13 cellular contexts compared by ENCODE assay signal in the genomic region with DNA sequence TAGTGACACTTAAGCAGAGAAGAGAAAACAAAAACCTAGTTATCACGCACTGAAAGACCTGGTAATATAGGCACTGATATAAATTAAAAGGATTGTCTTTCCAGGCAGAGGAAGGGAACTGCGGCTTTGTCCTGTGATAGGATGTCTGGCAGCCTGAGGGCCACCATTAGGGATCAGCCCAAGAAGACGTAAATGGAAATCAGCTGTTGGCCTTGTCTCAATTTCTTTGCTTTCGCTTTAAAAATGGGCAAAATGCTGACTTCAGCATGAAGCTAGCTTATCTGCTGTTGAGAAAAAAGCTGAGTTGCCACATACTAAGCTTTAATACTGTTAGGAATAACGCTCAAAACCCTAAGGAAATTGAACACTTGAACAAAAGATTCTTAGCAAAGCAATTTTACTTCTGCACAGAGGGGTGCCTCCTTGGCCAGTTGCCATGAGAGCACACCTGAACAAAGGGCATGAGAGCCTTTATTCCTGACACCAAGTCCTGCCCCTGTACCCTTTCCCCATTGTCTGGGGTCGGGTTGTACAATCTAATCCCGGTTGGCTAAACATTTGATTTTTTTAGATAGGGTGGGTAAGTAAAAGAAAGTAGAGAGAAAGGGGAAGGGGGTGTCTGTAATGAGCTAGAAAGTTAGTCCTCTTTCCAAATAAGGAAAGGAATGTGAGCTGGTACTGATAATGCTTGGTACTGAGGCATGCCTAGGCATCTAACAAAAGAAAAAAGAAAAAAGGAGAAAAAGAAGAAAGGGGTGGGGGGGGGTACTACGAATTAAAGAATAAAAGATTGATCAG.
DNase-seq lines count a peak whose midpoint lies in the region; TF ChIP-seq lines count a peak whose summit lies in the region.
"Had no signal": no experiment of that assay in that cellular context is flagged by ENCODE, and none has a peak within 500 bp of the region (broad histone marks: within the 10 kb centered on the region; RNA-seq: fewer than 3 reads in every experiment).

No MANE protein-coding gene starts in this region.

- H3K4me3 ChIP-seq in fibroblast of pulmonary artery (replicated peaks; ENCODE audit: low read depth, low read length) (peak overlapping the region; percentile 18), PC-9 (no peak overlapping the region)

- BruUV-seq in PC-9 (replicated peaks; lab: Mats Ljungman, UMichigan), result no TSS peak

- no peaks in the 10 kb centered on the region for H3K4me1 ChIP-seq in PC-9 (replicated peaks; ENCODE audit: insufficient read depth)

- CTCF ChIA-PET in PC-9 (lab: Charles Lee), result no interaction called here

- H3K9me2 ChIP-seq in PC-9 (ENCODE audit: insufficient read depth), result no peaks in the 10 kb centered on the region

- H3K27me3 ChIP-seq in PC-9 (ENCODE audit: insufficient read depth, low read depth), result no peaks in the 10 kb centered on the region

- no peaks in the 10 kb centered on the region for H3K79me2 ChIP-seq in PC-9 (ENCODE audit: low read depth)

- POLR2A ChIA-PET in PC-9 (lab: Charles Lee; ENCODE audit: unreplicated experiment), result no interaction called here

- no peak overlapping the region for H2AFZ ChIP-seq in PC-9

- no peaks in the 10 kb centered on the region for H4K20me1 ChIP-seq in PC-9 (ENCODE audit: insufficient read depth)

- no peak overlapping the region for H3K4me2 ChIP-seq in PC-9

- H3K4me3 Mint-ChIP-seq in neural crest cell, result no peak overlapping the region
- no peak overlapping the region for H3K4me3 Mint-ChIP-seq in activated T-helper 2 cell treated with anti-CD3 and anti-CD28 coated beads, Interferon-gamma antibody, Interleukin-2, Interleukin-4, amounts not matched to agents 10 μg/mL and 5 μg/mL and 100 μg/mL, durations not matched to agents 14 hours and 24 hours and 36 hours (ENCODE audit: low read depth)
- H3K4me3 Mint-ChIP-seq: natural killer cell had no signal

- H3K9me3 Mint-ChIP-seq in neural crest cell, result no peaks in the 10 kb centered on the region
- H3K9me3 Mint-ChIP-seq in activated T-helper 2 cell treated with anti-CD3 and anti-CD28 coated beads, Interferon-gamma antibody, Interleukin-2, Interleukin-4, amounts not matched to agents 10 μg/mL and 5 μg/mL and 100 μg/mL, durations not matched to agents 14 hours and 24 hours and 36 hours, result no peaks in the 10 kb centered on the region
- H3K9me3 Mint-ChIP-seq: natural killer cell had no signal

- no peaks in the 10 kb centered on the region for H3F3A ChIP-seq in PC-9 (ENCODE audit: insufficient read depth, low read depth)

- intact Hi-C loops in PC-9 (cut with micrococcal nuclease; ENCODE audit: unreplicated experiment), result no loop called here
- intact Hi-C loops in activated T-helper 2 cell treated with anti-CD3 and anti-CD28 coated beads, Interferon-gamma antibody, Interleukin-2, Interleukin-4, amounts not matched to agents 10 μg/mL and 5 μg/mL and 100 μg/mL, durations not matched to agents 14 hours and 24 hours and 36 hours (cut with micrococcal nuclease), result no loop called here

- no peaks in the 10 kb centered on the region; the same call in 1 of the 2 replicates for H3K36me3 ChIP-seq in PC-9 (ENCODE audit: low read depth)

- H3K27me3 Mint-ChIP-seq in neural crest cell (ENCODE audit: low read depth), result no peaks in the 10 kb centered on the region
- peaks cover 25% of the 10 kb centered on the region for H3K27me3 Mint-ChIP-seq in activated T-helper 2 cell treated with anti-CD3 and anti-CD28 coated beads, Interferon-gamma antibody, Interleukin-2, Interleukin-4, amounts not matched to agents 10 μg/mL and 5 μg/mL and 100 μg/mL, durations not matched to agents 14 hours and 24 hours and 36 hours (ENCODE audit: low read depth)

- no peak for TF ChIP-seq CTCF in AG09319 (IDR thresholded peaks at IDR 0.05; ENCODE audit: low read depth, low read length)
- TF ChIP-seq CTCF in fibroblast of pulmonary artery (IDR thresholded peaks at IDR 0.05; ENCODE audit: low read length, missing control alignments), result no peak
- TF ChIP-seq CTCF in neural crest cell (conservative IDR thresholded peaks at IDR 0.05), result no peak
- no peak for TF ChIP-seq CTCF in PC-9 (conservative IDR thresholded peaks at IDR 0.05)

- H3K36me3 Mint-ChIP-seq in neural crest cell (ENCODE audit: low read depth), result peaks cover 27% of the 10 kb centered on the region
- no peaks in the 10 kb centered on the region for H3K36me3 Mint-ChIP-seq in activated T-helper 2 cell treated with anti-CD3 and anti-CD28 coated beads, Interferon-gamma antibody, Interleukin-2, Interleukin-4, amounts not matched to agents 10 μg/mL and 5 μg/mL and 100 μg/mL, durations not matched to agents 14 hours and 24 hours and 36 hours (ENCODE audit: low read depth)
- H3K36me3 Mint-ChIP-seq: natural killer cell had no signal

- peaks cover 18% of the 10 kb centered on the region for H3K4me1 Mint-ChIP-seq in neural crest cell
- H3K4me1 Mint-ChIP-seq in activated T-helper 2 cell treated with anti-CD3 and anti-CD28 coated beads, Interferon-gamma antibody, Interleukin-2, Interleukin-4, amounts not matched to agents 10 μg/mL and 5 μg/mL and 100 μg/mL, durations not matched to agents 14 hours and 24 hours and 36 hours (ENCODE audit: low read depth), result no peaks in the 10 kb centered on the region

- in situ Hi-C loops in SK-MEL-5 (cut with HindIII; ENCODE audit: low pct_unique_long_range_greater_than_20kb, low sequenced_read_pairs), result no loop called here

- H3K27ac ChIP-seq in PC-9, result no peak overlapping the region

- DNase-seq in AG09319 (ENCODE audit: extremely low read depth, low read depth) (peak; percentile 45), SK-MEL-5 (ENCODE audit: low read depth, low spot score) (peak; percentile 85), fibroblast of pulmonary artery (ENCODE audit: low read depth) (peak; percentile 81), neural crest cell (ENCODE audit: low read depth, low spot score) (no peak), mucosa of gallbladder (ENCODE audit: low spot score) (no peak), LoVo (ENCODE audit: low spot score) (no peak), PC-9 (no peak)
- no peak for DNase-seq in activated T-helper 2 cell treated with anti-CD3 and anti-CD28 coated beads, Interferon-gamma antibody, Interleukin-2, Interleukin-4, amounts not matched to agents 10 μg/mL and 5 μg/mL and 100 μg/mL, durations not matched to agents 14 hours and 24 hours and 36 hours (ENCODE audit: low spot score)
- DNase-seq: amygdala, C1 segment of cervical spinal cord, glutamatergic neuron, natural killer cell, SIG-M5 had no signal

- H3K9me3 ChIP-seq in PC-9 (ENCODE audit: insufficient read depth, low read depth), result no peaks in the 10 kb centered on the region

- peak overlapping the region; percentile 89 for H3K27ac Mint-ChIP-seq in neural crest cell (ENCODE audit: unreplicated experiment)
- H3K27ac Mint-ChIP-seq in activated T-helper 2 cell treated with anti-CD3 and anti-CD28 coated beads, Interferon-gamma antibody, Interleukin-2, Interleukin-4, amounts not matched to agents 10 μg/mL and 5 μg/mL and 100 μg/mL, durations not matched to agents 14 hours and 24 hours and 36 hours, result no peak overlapping the region
- H3K27ac Mint-ChIP-seq: natural killer cell had no signal

Comparison
In these comparisons a context has a peak if more than half of its experiments do, and no peak if none do; other contexts are left out.
1. DNase-seq: peak in AG09319 (single experiment), SK-MEL-5 (single experiment) and fibroblast of pulmonary artery (single experiment); none in neural crest cell (single experiment), mucosa of gallbladder (single experiment), LoVo (single experiment), PC-9 (0 of 2) and activated T-helper 2 cell treated with anti-CD3 and anti-CD28 coated beads, Interferon-gamma antibody, Interleukin-2, Interleukin-4, amounts not matched to agents 10 μg/mL and 5 μg/mL and 100 μg/mL, durations not matched to agents 14 hours and 24 hours and 36 hours (single experiment).